ENCODE assay signal across 15 cellular contexts in genomic region chr1:68223714-68224113, GRCh38. TPM values are rescaled to one million over a fixed set of nuclear protein-coding genes. Genes with fewer than 3 reads are reported as not detected.
DNase-seq lines count a peak whose midpoint lies in the region; ATAC-seq and TF ChIP-seq lines count a peak whose summit lies in the region.
"Had no signal": no experiment of that assay in that cellular context is flagged by ENCODE, and none has a peak within 500 bp of the region (broad histone marks: within the 10 kb centered on the region; RNA-seq: fewer than 3 reads in every experiment).

No MANE protein-coding gene starts in this region.

- H3K9ac ChIP-seq in mammary epithelial cell (ENCODE audit: insufficient read depth, low read length): no peak overlapping the region
- H3K9ac ChIP-seq: BLaER1 had no signal

- peaks cover 7% of the 10 kb centered on the region for H3K36me3 Mint-ChIP-seq in MCF 10A (ENCODE audit: insufficient read depth, unreplicated experiment)
- peaks cover 10% of the 10 kb centered on the region for H3K36me3 Mint-ChIP-seq in nephron (ENCODE audit: low read depth)
- H3K36me3 Mint-ChIP-seq: CD8-positive, alpha-beta memory T cell had no signal

- H3K27ac Mint-ChIP-seq in MCF 10A (ENCODE audit: low read depth, unreplicated experiment): peak overlapping the region; percentile 5
- H3K27ac Mint-ChIP-seq in nephron: peak overlapping the region in 2 of 3 experiments; percentile 93 to 94
- H3K27ac Mint-ChIP-seq: CD8-positive, alpha-beta memory T cell had no signal

- H3K4me3 Mint-ChIP-seq in MCF 10A (ENCODE audit: unreplicated experiment) (no peak overlapping the region), nephron (no peak overlapping the region)
- H3K4me3 Mint-ChIP-seq: CD8-positive, alpha-beta memory T cell had no signal

- ATAC-seq in heart right ventricle (peak in 7 of 8 donors; percentile 59 to 85 (median 74)), HG02970 (IDR thresholded peaks at IDR 0.05; ENCODE audit: low FRiP score, unreplicated experiment) (no peak)

- H3K4me1 ChIP-seq in mammary epithelial cell (ENCODE audit: insufficient read depth, low read length): peaks cover 61% of the 10 kb centered on the region
- peaks cover 0 to 61% (median 29%) of the 10 kb centered on the region in 9 donors for H3K4me1 ChIP-seq in heart right ventricle
- H3K4me1 ChIP-seq in tibial artery: peaks cover 0 to 48% (median 10%) of the 10 kb centered on the region in 4 donors
- H3K4me1 ChIP-seq: BLaER1 had no signal

- no peaks in the 10 kb centered on the region for H4K20me1 ChIP-seq in mammary epithelial cell (ENCODE audit: insufficient read depth, low read length)
- H4K20me1 ChIP-seq: BLaER1 had no signal

- no peaks in the 10 kb centered on the region for H3K9me3 ChIP-seq in mammary epithelial cell (replicated peaks; ENCODE audit: insufficient read depth, low read length)
- no peaks in the 10 kb centered on the region for H3K9me3 ChIP-seq in heart right ventricle
- no peaks in the 10 kb centered on the region for H3K9me3 ChIP-seq in tibial artery
- H3K9me3 ChIP-seq: BLaER1 had no signal

- H3K4me3 ChIP-seq in mammary epithelial cell (replicated peaks in 1 of 3; ENCODE audit: insufficient read depth in 1 of 3, low read depth in 2 of 3, low read length in 3 of 3) (no peak overlapping the region), heart right ventricle (no peak overlapping the region), tibial artery (no peak overlapping the region)
- H3K4me3 ChIP-seq: BLaER1 had no signal

- no peak overlapping the region for H3K27ac ChIP-seq in mammary epithelial cell (ENCODE audit: insufficient read depth, low read depth, low read length)
- peak overlapping the region in 4 of 10 donors; percentile 16 to 49 (median 30) for H3K27ac ChIP-seq in heart right ventricle
- peak overlapping the region; percentile 5 to 12 for H3K27ac ChIP-seq in tibial artery
- H3K27ac ChIP-seq: 22Rv1, BLaER1 had no signal

- DNase-seq in MCF 10A (ENCODE audit: unreplicated experiment): no peak
- no peak for DNase-seq in mammary epithelial cell
- peak in 1 of 2 donors; percentile 47 for DNase-seq in heart right ventricle
- DNase-seq in tibial artery: no peak
- DNase-seq in activated CD8-positive, alpha-beta memory T cell treated with anti-CD3 and anti-CD28 coated beads, Interleukin-2, amount 50 U/mL, for 48 hours: no peak
- DNase-seq in NCI-H446 treated with DMSO at 0.1 percent for 48 hours (lab: John Stamatoyannopoulos, UW): no peak
- DNase-seq: CD8-positive, alpha-beta memory T cell; GOT3; NCI-H187 treated with DMSO at 0.1 percent for 48 hours; NCI-H446; NCI-H774 had no signal

- H3K79me2 ChIP-seq in mammary epithelial cell (ENCODE audit: insufficient read depth, low read length): peaks cover 75% of the 10 kb centered on the region

- POLR2A ChIA-PET in MCF 10A (lab: Yijun Ruan, JAX): interaction anchor here (0.8 to 3.4 kb wide), 2 partner anchors 9 to 27 kb away, joined by 4 to 15 read pairs; no protein-coding TSS in a partner anchor

- H3K4me1 Mint-ChIP-seq in MCF 10A (ENCODE audit: insufficient read depth, unreplicated experiment) (peaks cover 26% of the 10 kb centered on the region), nephron (peaks cover 78% of the 10 kb centered on the region)
- H3K4me1 Mint-ChIP-seq: CD8-positive, alpha-beta memory T cell had no signal

- 77% methylated on average over 2 of the region's 2 CpGs for WGBS in mammary epithelial cell (ENCODE audit: low coverage, missing lambda C conversion rate)
- 66 to 67% methylated on average over 2 of the region's 2 CpGs for WGBS in heart right ventricle, 2 donors

- H3K27me3 Mint-ChIP-seq in MCF 10A (ENCODE audit: insufficient read depth, unreplicated experiment) (no peaks in the 10 kb centered on the region), nephron (ENCODE audit: low read depth) (no peaks in the 10 kb centered on the region)

- dilution Hi-C loops in mammary epithelial cell (cut with HindIII; ENCODE audit: low sequenced_read_pairs): no loop called here

- H3K4me2 ChIP-seq in mammary epithelial cell (ENCODE audit: insufficient read depth, low read depth, low read length): no peak overlapping the region
- H3K4me2 ChIP-seq: BLaER1 had no signal

- TF ChIP-seq CTCF in MCF 10A (IDR thresholded peaks at IDR 0.05; ENCODE audit: unreplicated experiment): no peak
- TF ChIP-seq CTCF in mammary epithelial cell (conservative IDR thresholded peaks at IDR 0.05 in 1 of 2, IDR thresholded peaks at IDR 0.05 in 1 of 2; ENCODE audit: extremely low read depth in 1 of 2, insufficient read depth in 1 of 2, low read depth in 1 of 2, low read length in 2 of 2): no peak
- no peak for TF ChIP-seq CTCF in heart right ventricle (IDR thresholded peaks at IDR 0.05)
- no peak for TF ChIP-seq CTCF in nephron (IDR thresholded peaks at IDR 0.05; ENCODE audit: unreplicated experiment in 3 of 3)
- TF ChIP-seq CTCF in tibial artery (IDR thresholded peaks at IDR 0.05): no peak

- in situ Hi-C loops in mammary epithelial cell (cut with MboI; ENCODE audit: low sequenced_read_pairs in 2 of 2): no loop called here

- H2AFZ ChIP-seq in mammary epithelial cell (ENCODE audit: low read depth, low read length): no peak overlapping the region

- CTCF ChIA-PET in MCF 10A (lab: Yijun Ruan, JAX): interaction anchor here (0.9 kb wide), 1 partner anchor 159 kb away, joined by 3 read pairs; no protein-coding TSS in a partner anchor
- CTCF ChIA-PET in mammary epithelial cell (lab: Charles Lee; ENCODE audit: low non-redundant PET): no interaction called here

- BruUV-seq in MCF 10A (replicated peaks; lab: Mats Ljungman, UMichigan) (no TSS peak), mammary epithelial cell (replicated peaks; lab: Mats Ljungman, UMichigan) (no TSS peak)

- H3K27me3 ChIP-seq in mammary epithelial cell (ENCODE audit: insufficient read depth, low read length): no peaks in the 10 kb centered on the region
- peaks cover 0 to 4% (median 0%) of the 10 kb centered on the region in 7 donors for H3K27me3 ChIP-seq in heart right ventricle
- no peaks in the 10 kb centered on the region for H3K27me3 ChIP-seq in tibial artery

- H3K9me3 Mint-ChIP-seq in MCF 10A (ENCODE audit: unreplicated experiment): no peaks in the 10 kb centered on the region
- no peaks in the 10 kb centered on the region for H3K9me3 Mint-ChIP-seq in nephron

- H3K36me3 ChIP-seq in mammary epithelial cell (ENCODE audit: insufficient read depth, low read length) (no peaks in the 10 kb centered on the region), heart right ventricle (peaks cover 0 to 5% (median 0%) of the 10 kb centered on the region in 9 donors), tibial artery (no peaks in the 10 kb centered on the region)
- H3K36me3 ChIP-seq: BLaER1 had no signal

- intact Hi-C loops in MCF 10A (cut with micrococcal nuclease) (no loop called here), mammary epithelial cell (cut with micrococcal nuclease) (no loop called here), heart right ventricle (cut with DNase I) (loop anchor here in 1 of 10 donors (10.0 kb wide), 1 partner anchor 79 kb away; no protein-coding TSS in a partner anchor), tibial artery (cut with DNase I; ENCODE audit: low total_unique reads) (no loop called here)

RNA-seq across cellular contexts. Expression of gene WLS, which starts 8.6 kb away (rescaled TPM):
- 34.7 and 37.8 TPM in 2 replicates for total RNA-seq in MCF 10A (2022)
- total RNA-seq in mammary epithelial cell: 100 to 1,000 TPM in 1 of 2 donors, 10 to 100 TPM in 1; 93.9 to 113 TPM
- 64.1 TPM for polyA plus RNA-seq in mammary epithelial cell
- 179 TPM for polyA minus RNA-seq in mammary epithelial cell
- 100 to 1,000 TPM in 6 of 10 donors, 10 to 100 TPM in 4; 82.3 to 123 (median 109) TPM for total RNA-seq in heart right ventricle
- 10 to 100 TPM; 31.7 to 36.4 TPM for polyA plus RNA-seq in heart right ventricle
- total RNA-seq: CD8-positive, alpha-beta memory T cell had no signal
- polyA plus RNA-seq: CD8-positive, alpha-beta memory T cell had no signal
